Comparison of ENCODE assay signal across 8 cellular contexts in the genomic region with DNA sequence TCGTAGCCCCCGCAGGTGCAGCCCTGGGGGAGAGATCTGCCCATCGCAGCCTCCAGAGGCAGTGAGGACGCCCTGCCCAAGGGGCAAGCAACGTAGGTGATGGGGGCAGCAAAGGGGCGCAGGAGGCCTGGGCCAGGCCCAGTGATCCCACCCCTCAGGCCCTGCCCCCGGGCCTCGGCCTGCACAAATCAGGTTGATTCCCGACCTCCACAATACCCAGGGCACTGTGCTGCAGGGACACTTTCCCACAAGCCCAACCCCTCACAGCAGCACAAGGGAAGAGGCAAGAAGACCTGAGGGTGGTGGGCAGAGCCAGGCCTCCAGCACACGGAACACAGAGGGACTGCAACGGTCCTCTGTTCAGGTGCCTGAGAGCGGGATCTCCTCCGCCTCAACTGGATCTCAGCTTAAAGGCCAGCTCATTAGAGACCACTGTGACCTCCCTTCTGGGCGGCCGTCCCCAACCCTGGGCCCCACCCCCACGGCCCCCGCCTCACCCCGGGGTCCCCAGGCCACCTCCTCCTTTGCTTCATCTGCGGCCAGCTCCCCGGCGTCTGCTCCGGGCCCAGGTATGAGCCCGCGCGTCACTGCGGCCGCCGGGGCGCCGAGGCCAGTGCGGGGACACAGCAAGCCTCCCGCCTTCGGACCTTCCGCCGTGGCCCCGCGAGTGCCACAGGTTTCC.
DNase-seq lines count a peak whose midpoint lies in the region; ATAC-seq lines count a peak whose summit lies in the region.

No MANE protein-coding gene starts in this region.

- peaks cover 31% of the 10 kb centered on the region for H3K4me1 Mint-ChIP-seq in activated naive CD8-positive, alpha-beta T cell (ENCODE audit: low read depth)
- H3K4me1 Mint-ChIP-seq in stimulated activated memory B cell treated with anti-CD40 and anti-IgM and Interleukin-4, amounts not matched to agents 10 μg/mL and 1 μg/mL and 100 μg/mL, for 72 hours: peaks cover 73% of the 10 kb centered on the region

- H3K27me3 ChIP-seq in HUES48 (ENCODE audit: control insufficient read depth, insufficient read depth, low read length): peaks cover 31% of the 10 kb centered on the region

- peaks cover 17% of the 10 kb centered on the region for H3K4me1 ChIP-seq in HUES48 (ENCODE audit: control insufficient read depth, insufficient read depth, low read length)

- peak overlapping the region; percentile 61 for H3K27ac Mint-ChIP-seq in activated naive CD8-positive, alpha-beta T cell
- H3K27ac Mint-ChIP-seq in stimulated activated memory B cell treated with anti-CD40 and anti-IgM and Interleukin-4, amounts not matched to agents 10 μg/mL and 1 μg/mL and 100 μg/mL, for 72 hours: peak overlapping the region; percentile 93

- H3K36me3 Mint-ChIP-seq in activated naive CD8-positive, alpha-beta T cell: peaks cover 7% of the 10 kb centered on the region
- no peaks in the 10 kb centered on the region for H3K36me3 Mint-ChIP-seq in stimulated activated memory B cell treated with anti-CD40 and anti-IgM and Interleukin-4, amounts not matched to agents 10 μg/mL and 1 μg/mL and 100 μg/mL, for 72 hours

- peak overlapping the region; percentile 44 for H3K27ac ChIP-seq in HUES48 (ENCODE audit: low read depth, low read length)

- peak; percentile 23 for DNase-seq in EH (ENCODE audit: low read depth)
- DNase-seq in D341Med (ENCODE audit: low spot score): no peak
- DNase-seq in CD1c-positive myeloid dendritic cell (ENCODE audit: extremely low spot score): no peak

- H3K36me3 ChIP-seq in HUES48 (ENCODE audit: control insufficient read depth, insufficient read depth, low read length): peaks cover 10% of the 10 kb centered on the region; the same call in 1 of the 2 replicates

- no peaks in the 10 kb centered on the region for H3K9me3 ChIP-seq in HUES48 (ENCODE audit: control insufficient read depth, insufficient read depth, low read length)

- no peaks in the 10 kb centered on the region for H3K9me3 Mint-ChIP-seq in activated naive CD8-positive, alpha-beta T cell (ENCODE audit: low read depth)
- H3K9me3 Mint-ChIP-seq in stimulated activated memory B cell treated with anti-CD40 and anti-IgM and Interleukin-4, amounts not matched to agents 10 μg/mL and 1 μg/mL and 100 μg/mL, for 72 hours: no peaks in the 10 kb centered on the region

- H3K4me3 ChIP-seq in HUES48 (ENCODE audit: low read depth, low read length): peak overlapping the region; percentile 81
- peak overlapping the region; percentile 89 for H3K4me3 ChIP-seq in iPS-11a (ENCODE audit: low read depth, low read length)

- no peaks in the 10 kb centered on the region for H3K27me3 Mint-ChIP-seq in activated naive CD8-positive, alpha-beta T cell
- no peaks in the 10 kb centered on the region for H3K27me3 Mint-ChIP-seq in stimulated activated memory B cell treated with anti-CD40 and anti-IgM and Interleukin-4, amounts not matched to agents 10 μg/mL and 1 μg/mL and 100 μg/mL, for 72 hours

- peak overlapping the region; percentile 88 for H3K4me3 Mint-ChIP-seq in activated naive CD8-positive, alpha-beta T cell
- H3K4me3 Mint-ChIP-seq in stimulated activated memory B cell treated with anti-CD40 and anti-IgM and Interleukin-4, amounts not matched to agents 10 μg/mL and 1 μg/mL and 100 μg/mL, for 72 hours: peak overlapping the region; percentile 94

- no peak overlapping the region for H3K9ac ChIP-seq in HUES48 (ENCODE audit: low read depth, low read length)

- ATAC-seq in GM21367 (IDR thresholded peaks at IDR 0.05; ENCODE audit: unreplicated experiment): peak; percentile 15
- ATAC-seq in stimulated activated memory B cell treated with anti-CD40 and anti-IgM and Interleukin-4, amounts not matched to agents 10 μg/mL and 1 μg/mL and 100 μg/mL, for 72 hours: peak; percentile 48
